In the genomic region with DNA sequence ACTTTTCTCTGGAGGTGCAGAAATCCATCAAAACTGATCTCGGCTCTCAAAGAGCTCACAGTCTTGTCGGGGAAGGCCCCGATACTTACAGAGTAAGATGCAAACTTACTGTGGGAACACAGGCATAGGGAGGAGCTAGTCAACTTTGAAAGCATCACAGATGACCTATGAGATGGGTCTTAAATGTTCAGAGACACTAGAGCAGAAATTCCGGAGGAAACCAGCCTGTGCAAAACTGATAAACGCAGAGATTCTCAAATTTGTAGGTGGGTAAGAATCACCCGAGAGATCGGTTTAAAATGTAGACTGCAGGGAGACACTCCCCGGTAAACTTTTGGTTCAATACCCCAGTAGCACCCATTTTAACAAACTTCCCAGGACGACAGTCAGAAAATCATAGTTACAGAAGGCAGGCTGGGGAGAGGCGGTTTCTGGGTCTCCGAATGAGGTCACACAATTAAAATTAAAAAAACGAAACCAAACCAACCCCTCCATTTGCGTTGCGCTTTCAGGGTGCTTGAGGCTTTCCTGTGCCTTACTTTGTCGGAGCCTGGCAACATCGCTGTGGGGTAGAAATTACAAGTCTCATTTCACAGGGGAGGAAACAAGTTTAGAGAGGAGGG, we compare ENCODE assay signal across 8 cellular contexts. TPM values are rescaled to one million over a fixed set of nuclear protein-coding genes. Genes with fewer than 3 reads are reported as not detected.
DNase-seq lines count a peak whose midpoint lies in the region; ATAC-seq and TF ChIP-seq lines count a peak whose summit lies in the region.

No MANE protein-coding gene starts in this region.

- no peak for TF ChIP-seq EP300 in ovary (IDR thresholded peaks at IDR 0.05)

- intact Hi-C loops in ovary (cut with DNase I): loop anchor here in 2 of 4 donors (10.0 kb wide), 2 partner anchors 61 to 69 kb away; partner anchors contain the start of gene MAP7D1 (in 1 of the 2)

- peak overlapping the region; percentile 99 for H3K27ac Mint-ChIP-seq in GM23338

- H3K4me2 ChIP-seq in GM23338: peak overlapping the region; percentile 79

- H3K27ac ChIP-seq in GM23338 (ENCODE audit: low read depth) (peak overlapping the region; percentile 99), ovary (peak overlapping the region; percentile 9 to 93)

- 0 out of 2 replicates have a peak, but pooled peaks cover 5% of the 10 kb centered on the region for H3F3A ChIP-seq in GM23338 (replicated peaks; ENCODE audit: low read depth)

- peaks cover 30% of the 10 kb centered on the region for H3K36me3 Mint-ChIP-seq in GM23338 (ENCODE audit: low read depth)

- no peak for TF ChIP-seq CTCF in GM23338 (conservative IDR thresholded peaks at IDR 0.05; ENCODE audit: low read depth in 2 of 2)
- TF ChIP-seq CTCF in LNCaP clone FGC (IDR thresholded peaks at IDR 0.05; ENCODE audit: control insufficient read depth, extremely low read depth, insufficient read depth): no peak
- TF ChIP-seq CTCF in ovary (IDR thresholded peaks at IDR 0.05): no peak

- peak; percentile 36 for DNase-seq in SIG-M5 treated with dmso at 0.1 percent for 504 hours (lab: John Stamatoyannopoulos, UW; ENCODE audit: unreplicated experiment)
- DNase-seq in SIG-M5 (lab: John Stamatoyannopoulos, UW): no peak
- peak; percentile 63 for DNase-seq in GM23338 (ENCODE audit: low spot score)
- no peak for DNase-seq in LNCaP clone FGC (ENCODE audit: low read depth)
- DNase-seq in activated CD8-positive, alpha-beta memory T cell treated with anti-CD3 and anti-CD28 coated beads, Interleukin-2, amount 50 U/mL, for 4 hours: peak; percentile 21
- peak; percentile 62 for DNase-seq in fibroblast of the conjunctiva (ENCODE audit: low read depth)
- no peak for DNase-seq in ovary
- DNase-seq in NCI-H524 (lab: John Stamatoyannopoulos, UW): no peak

- H3K4me1 ChIP-seq in GM23338 (ENCODE audit: insufficient read depth) (peaks cover 12% of the 10 kb centered on the region), ovary (ENCODE audit: insufficient read depth) (peaks cover 5% of the 10 kb centered on the region)

- H3K27me3 Mint-ChIP-seq in GM23338 (ENCODE audit: insufficient read depth, low read depth, poor library complexity): peaks cover 2% of the 10 kb centered on the region

- peak overlapping the region; percentile 100 for H3K4me3 Mint-ChIP-seq in GM23338

- peaks cover 22% of the 10 kb centered on the region for H3K4me1 Mint-ChIP-seq in GM23338

- no peaks in the 10 kb centered on the region for H3K9me3 ChIP-seq in ovary

- ATAC-seq in GM23338: peak; percentile 11

- peak overlapping the region; percentile 61; the same call in 1 of the 2 replicates for H2AFZ ChIP-seq in GM23338

- H3K36me3 ChIP-seq in GM23338 (ENCODE audit: insufficient read depth): no peaks in the 10 kb centered on the region
- no peaks in the 10 kb centered on the region for H3K36me3 ChIP-seq in ovary

- peak; percentile 1 for TF ChIP-seq POLR2A in ovary (IDR thresholded peaks at IDR 0.05)

- H3K79me2 ChIP-seq in GM23338 (replicated peaks; ENCODE audit: insufficient read depth): peaks cover 40% of the 10 kb centered on the region

- H3K9me2 ChIP-seq in GM23338 (ENCODE audit: insufficient read depth): no peaks in the 10 kb centered on the region

- peaks cover 35% of the 10 kb centered on the region for H4K20me1 ChIP-seq in GM23338 (replicated peaks; ENCODE audit: insufficient read depth)

- peak overlapping the region; percentile 58 for H3K4me3 ChIP-seq in GM23338
- peak overlapping the region; percentile 87 for H3K4me3 ChIP-seq in LNCaP clone FGC (ENCODE audit: low read depth, low read length)
- H3K4me3 ChIP-seq in ovary: peak overlapping the region; percentile 63

- H3K27me3 ChIP-seq in GM23338 (ENCODE audit: insufficient read depth) (no peaks in the 10 kb centered on the region), ovary (no peaks in the 10 kb centered on the region)

- WGBS in ovary, 3 donors: 1 to 3% (median 2%) methylated on average over 16 of the region's 16 CpGs

- H3K9me3 Mint-ChIP-seq in GM23338: no peaks in the 10 kb centered on the region

TF ChIP-seq in GM23338, 12 proteins besides CTCF, POLR2A, EP300 and RAD21 (continues in another document):
- TF ChIP-seq EZH2phosphoT487 (IDR thresholded peaks at IDR 0.05; ENCODE audit: unreplicated experiment) (no peak), NANOG (IDR thresholded peaks at IDR 0.05; ENCODE audit: borderline replicate concordance) (no peak), JUNB (IDR thresholded peaks at IDR 0.05; ENCODE audit: unreplicated experiment) (no peak), CREB1 (CRISPR knock-in tag; IDR thresholded peaks at IDR 0.05; ENCODE audit: low read depth) (no peak), REST (IDR thresholded peaks at IDR 0.05; ENCODE audit: unreplicated experiment) (no peak)

RNA-seq across cellular contexts. Expression of gene THRAP3, which starts 0.8 kb away (rescaled TPM):
- 127 and 145 TPM in 2 replicates for total RNA-seq in GM23338 (2014; rRNA removed; shearing (Covaris generic))
- polyA plus RNA-seq in GM23338 (2016; fragmentation: Nextera tagmentation; extraction: Ambion mirVana): 147 and 161 TPM in 2 replicates
- 100 to 1,000 TPM in 1 of 7 donors, 10 to 100 TPM in 6; 49.2 to 101 (median 92.6) TPM for total RNA-seq in ovary
- polyA plus RNA-seq in ovary: 100 to 1,000 TPM in 1 of 2 donors, 10 to 100 TPM in 1; 40.2 to 109 TPM

Comparison
In these comparisons a context has a peak if more than half of its experiments do, and no peak if none do; other contexts are left out.
1. DNase-seq: peak in SIG-M5 treated with dmso at 0.1 percent for 504 hours (single experiment), GM23338 (single experiment), activated CD8-positive, alpha-beta memory T cell treated with anti-CD3 and anti-CD28 coated beads, Interleukin-2, amount 50 U/mL, for 4 hours (single experiment) and fibroblast of the conjunctiva (single experiment); none in SIG-M5 (single experiment), LNCaP clone FGC (single experiment), ovary (0 of 5) and NCI-H524 (0 of 2).
2. Peak in every context shown above with its lines, with median percentiles within 50 percentile points of each other: H3K4me3 ChIP-seq.